ENCODE assay signal across 33 cellular contexts in genomic region chr5:9058666-9059065, GRCh38.
DNase-seq lines count a peak whose midpoint lies in the region; ATAC-seq and TF ChIP-seq lines count a peak whose summit lies in the region.
"Had no signal": no experiment of that assay in that cellular context is flagged by ENCODE, and none has a peak within 500 bp of the region (broad histone marks: within the 10 kb centered on the region; RNA-seq: fewer than 3 reads in every experiment).

No MANE protein-coding gene starts in this region.

- H3K4me3 ChIP-seq in AG10803 (ENCODE audit: low read length) (no peak overlapping the region), choroid plexus epithelial cell (ENCODE audit: low read depth, low read length) (no peak overlapping the region), mesenchymal stem cell (ENCODE audit: insufficient read depth in 1 of 2, low read depth in 1 of 2, low read length in 2 of 2) (no peak overlapping the region)
- H3K4me3 ChIP-seq: A549, ascending aorta, dorsolateral prefrontal cortex, gastrocnemius medialis, hepatocyte, left lung, psoas muscle, skin epidermis, thyroid gland, vagina had no signal

- peaks cover 10% of the 10 kb centered on the region for H3K4me1 ChIP-seq in mesenchymal stem cell (ENCODE audit: control insufficient read depth, insufficient read depth, low read depth, low read length)
- H3K4me1 ChIP-seq: A549, gastrocnemius medialis, left lung, psoas muscle had no signal

- H2AFZ ChIP-seq in mesenchymal stem cell (ENCODE audit: low read depth, low read length): no peak overlapping the region
- H2AFZ ChIP-seq: hepatocyte had no signal

- no peak overlapping the region for H3K14ac ChIP-seq in mesenchymal stem cell (ENCODE audit: low read length in 2 of 2)

- no peaks in the 10 kb centered on the region for H3K27me3 ChIP-seq in mesenchymal stem cell (ENCODE audit: control insufficient read depth in 1 of 2, insufficient read depth in 1 of 2, low read length in 2 of 2)
- H3K27me3 ChIP-seq: ascending aorta, dorsolateral prefrontal cortex, gastrocnemius medialis, hepatocyte, left lung, thyroid gland, vagina had no signal

- H3K79me1 ChIP-seq in mesenchymal stem cell (replicated peaks; ENCODE audit: low read length, poor library complexity, severe bottlenecking): peaks cover 7% of the 10 kb centered on the region

- peak overlapping the region; percentile 66 for H2AK5ac ChIP-seq in mesenchymal stem cell (ENCODE audit: low read length, severe bottlenecking)

- H3K27ac ChIP-seq in mesenchymal stem cell (ENCODE audit: low read length, poor library complexity, severe bottlenecking): no peak overlapping the region
- H3K27ac ChIP-seq: A549, ascending aorta, hepatocyte, psoas muscle, RWPE1, thyroid gland, vagina had no signal

- H3K36me3 ChIP-seq in mesenchymal stem cell (ENCODE audit: control insufficient read depth in 1 of 2, insufficient read depth in 2 of 2, low read depth in 1 of 2, low read length in 2 of 2): peaks cover 0 to 24% of the 10 kb centered on the region in 2 experiments
- H3K36me3 ChIP-seq: ascending aorta, gastrocnemius medialis, left lung, thyroid gland had no signal

- no peak overlapping the region for H2BK15ac ChIP-seq in mesenchymal stem cell (ENCODE audit: low read depth, poor library complexity, severe bottlenecking)

- H3K9ac ChIP-seq in mesenchymal stem cell (ENCODE audit: low read length): no peak overlapping the region

- H3K4me2 ChIP-seq in mesenchymal stem cell (ENCODE audit: low read length, poor library complexity, severe bottlenecking): no peak overlapping the region
- H3K4me2 ChIP-seq: A549, hepatocyte had no signal

- H2BK5ac ChIP-seq in mesenchymal stem cell (ENCODE audit: low read depth, low read length, poor library complexity, severe bottlenecking): no peak overlapping the region

- TF ChIP-seq CTCF in AG10803 (conservative IDR thresholded peaks at IDR 0.05; ENCODE audit: low read length) (no peak), choroid plexus epithelial cell (conservative IDR thresholded peaks at IDR 0.05; ENCODE audit: low read depth, low read length) (no peak)

- no peaks in the 10 kb centered on the region for H3K9me3 ChIP-seq in mesenchymal stem cell (ENCODE audit: control insufficient read depth, low read length)
- H3K9me3 ChIP-seq: A549, ascending aorta, gastrocnemius medialis, left lung, psoas muscle, thyroid gland, vagina had no signal

- H3K4ac ChIP-seq in mesenchymal stem cell (ENCODE audit: low read depth in 1 of 2, low read length in 2 of 2): no peak overlapping the region

- no peak overlapping the region for H4K8ac ChIP-seq in mesenchymal stem cell (ENCODE audit: low read length)

- no peak overlapping the region for H2BK120ac ChIP-seq in mesenchymal stem cell (ENCODE audit: low read depth, low read length)

- DNase-seq in AG10803 (ENCODE audit: low read depth) (peak; percentile 51), HT1080 (ENCODE audit: low read depth) (peak; percentile 28), choroid plexus epithelial cell (ENCODE audit: low read depth) (peak; percentile 52), mesenchymal stem cell (peak; percentile 38), hippocampal formation (lab: John Stamatoyannopoulos, UW) (no peak), activated gamma-delta T cell (lab: John Stamatoyannopoulos, UW) (no peak)
- DNase-seq: activated CD4-positive, alpha-beta memory T cell treated with anti-CD3 and anti-CD28 coated beads, Interleukin-2, amount 10 ng/mL, durations not matched to agents 7 days and 5 days; activated CD8-positive, alpha-beta memory T cell treated with anti-CD3 and anti-CD28 coated beads, Interleukin-2, amount 50 U/mL, for 48 hours; DMS53; dorsolateral prefrontal cortex; gastrocnemius medialis; immature natural killer cell; left lung; MV-4-11; naive thymus-derived CD4-positive, alpha-beta T cell; NCI-H1694; NCI-H446 treated with DMSO at 0.1 percent for 48 hours; psoas muscle; stimulated activated CD4-positive, alpha-beta T cell treated with anti-CD3 and anti-CD28 coated beads, Interleukin-1b, Interleukin-23, amount 100 ng/mL, for 48 hours; stimulated activated CD8-positive, alpha-beta memory T cell treated with anti-CD3 and anti-CD28 coated beads, Interleukin-4, amount 100 ng/mL, for 48 hours; stimulated activated naive CD8-positive, alpha-beta T cell treated with anti-CD3 and anti-CD28 coated beads, Interleukin-15, amount 100 ng/mL, for 72 hours; thyroid gland had no signal

- ATAC-seq in GM19324 (IDR thresholded peaks at IDR 0.05; ENCODE audit: low FRiP score, unreplicated experiment) (no peak), GM18909 (IDR thresholded peaks at IDR 0.05; ENCODE audit: poor library complexity, unreplicated experiment) (no peak)
- ATAC-seq: A549; activated CD4-positive, CD25-positive, alpha-beta regulatory T cell treated with anti-CD3 and anti-CD28 coated beads, Interleukin-2, amount 50 U/mL, for 24 hours; activated naive CD4-positive, alpha-beta T cell treated with anti-CD3 and anti-CD28 coated beads, Interleukin-2, amount 50 U/mL, for 72 hours; gastrocnemius medialis; HCT116; left lung; naive thymus-derived CD4-positive, alpha-beta T cell; psoas muscle; stimulated activated naive CD8-positive, alpha-beta T cell treated with anti-CD3 and anti-CD28 coated beads, Interleukin-15, amount 100 ng/mL, for 72 hours had no signal

- 85% methylated on average over 1 of the region's 1 CpG for WGBS in mesenchymal stem cell

- no peak overlapping the region for H4K91ac ChIP-seq in mesenchymal stem cell (ENCODE audit: low read length)

- no peak overlapping the region for H2BK12ac ChIP-seq in mesenchymal stem cell (ENCODE audit: low read length in 2 of 2)

- H3K23ac ChIP-seq in mesenchymal stem cell (ENCODE audit: low read length in 2 of 2): no peak overlapping the region

- H3K18ac ChIP-seq in mesenchymal stem cell (ENCODE audit: low read depth in 1 of 2, low read length in 2 of 2): peak overlapping the region; percentile 24 to 28

Comparison
In these comparisons a context has a peak if more than half of its experiments do, and no peak if none do; other contexts are left out.
1. DNase-seq: peak in AG10803 (single experiment), HT1080 (single experiment), choroid plexus epithelial cell (single experiment) and mesenchymal stem cell (single experiment); none in hippocampal formation (0 of 2) and activated gamma-delta T cell (single experiment).